In genomic region chr12:89129471-89129870, GRCh38 we compare ENCODE assay signal across 19 cellular contexts.
A peak's percentile ranks its signal among the peaks of the same experiment; 100 is the strongest.
DNase-seq lines count a peak whose midpoint lies in the region; ATAC-seq lines count a peak whose summit lies in the region.
"Had no signal": no experiment of that assay in that cellular context is flagged by ENCODE, and none has a peak within 500 bp of the region (broad histone marks: within the 10 kb centered on the region; RNA-seq: fewer than 3 reads in every experiment).

No MANE protein-coding gene starts in this region.

- no peak overlapping the region for H3K27ac Mint-ChIP-seq in activated T-cell treated with anti-CD3 and anti-CD28 coated beads, Interleukin-2, amount 50 U/mL, for 72 hours
- peak overlapping the region; percentile 3 for H3K27ac Mint-ChIP-seq in T-helper 2 cell treated with Interferon-gamma antibody and Interleukin-4, amounts not matched to agents 5 μg/mL and 100 μg/mL, for 36 hours
- H3K27ac Mint-ChIP-seq: activated B cell treated with CpG ODN at 0.5 μM for 24 hours; CD4-positive, CD25-positive, alpha-beta regulatory T cell; natural killer cell treated with Interleukin-12 subunit alpha and Interleukin-12 subunit beta and Interleukin-15 and Interleukin-18, amount 100 ng/mL, for 72 hours; stimulated activated naive CD8-positive, alpha-beta T cell treated with anti-CD3 and anti-CD28 coated beads, Interleukin-15, Interleukin-2, amounts not matched to agents 100 ng/mL and 50 ng/mL, for 24 hours had no signal

- peaks cover 2 to 5% of the 10 kb centered on the region in 2 donors for H3K36me3 Mint-ChIP-seq in activated T-cell treated with anti-CD3 and anti-CD28 coated beads, Interleukin-2, amount 50 U/mL, for 72 hours (ENCODE audit: insufficient read depth in 2 of 2)
- H3K36me3 Mint-ChIP-seq in T-helper 2 cell treated with Interferon-gamma antibody and Interleukin-4, amounts not matched to agents 5 μg/mL and 100 μg/mL, for 36 hours (ENCODE audit: low read depth): peaks cover 10% of the 10 kb centered on the region
- H3K36me3 Mint-ChIP-seq: CD4-positive, CD25-positive, alpha-beta regulatory T cell; natural killer cell treated with Interleukin-12 subunit alpha and Interleukin-12 subunit beta and Interleukin-15 and Interleukin-18, amount 100 ng/mL, for 72 hours had no signal

- DNase-seq in DMS 273 (lab: John Stamatoyannopoulos, UW; ENCODE audit: unreplicated experiment) (peak; percentile 21), DMS 273 treated with DMSO at 0.1 percent for 48 hours (lab: John Stamatoyannopoulos, UW) (no peak), activated T-cell treated with anti-CD3 and anti-CD28 coated beads for 4 hours (no peak), putamen (ENCODE audit: low spot score) (peak; percentile 19)
- DNase-seq in activated T-cell treated with anti-CD3 and anti-CD28 coated beads, Interleukin-2, amount 50 U/mL, for 72 hours: no peak
- no peak for DNase-seq in T-helper 2 cell treated with Interferon-gamma antibody and Interleukin-4, amounts not matched to agents 5 μg/mL and 100 μg/mL, for 36 hours (ENCODE audit: low spot score)
- DNase-seq: activated B cell treated with CpG ODN at 0.5 μM for 24 hours; body of pancreas; NK-92 treated with Interleukin-12 subunit alpha and Interleukin-12 subunit beta, amount 100 ng/mL, for 24 hours; ovary; PC-9; right cardiac atrium; SHP77 treated with DMSO at 0.1 percent for 48 hours; thyroid gland had no signal

- peaks cover 16% of the 10 kb centered on the region for H3K4me1 Mint-ChIP-seq in activated T-cell treated with anti-CD3 and anti-CD28 coated beads, Interleukin-2, amount 50 U/mL, for 72 hours (ENCODE audit: low read depth)
- peaks cover 1% of the 10 kb centered on the region for H3K4me1 Mint-ChIP-seq in T-helper 2 cell treated with Interferon-gamma antibody and Interleukin-4, amounts not matched to agents 5 μg/mL and 100 μg/mL, for 36 hours (ENCODE audit: low read depth)
- H3K4me1 Mint-ChIP-seq: CD4-positive, CD25-positive, alpha-beta regulatory T cell had no signal

- H3K9me3 Mint-ChIP-seq in activated T-cell treated with anti-CD3 and anti-CD28 coated beads, Interleukin-2, amount 50 U/mL, for 72 hours: peaks cover 0 to 6% of the 10 kb centered on the region in 2 donors
- H3K9me3 Mint-ChIP-seq in T-helper 2 cell treated with Interferon-gamma antibody and Interleukin-4, amounts not matched to agents 5 μg/mL and 100 μg/mL, for 36 hours: peaks cover 8% of the 10 kb centered on the region
- H3K9me3 Mint-ChIP-seq: activated B cell treated with CpG ODN at 0.5 μM for 24 hours; CD4-positive, CD25-positive, alpha-beta regulatory T cell had no signal

- peak; percentile 36 to 88 for ATAC-seq in activated T-cell treated with anti-CD3 and anti-CD28 coated beads, Interleukin-2, amount 50 U/mL, for 72 hours (replicated peaks in 1 of 2)
- ATAC-seq in HG02623 (IDR thresholded peaks at IDR 0.05; ENCODE audit: unreplicated experiment) (no peak), HG03460 (IDR thresholded peaks at IDR 0.05; ENCODE audit: unreplicated experiment) (no peak)
- ATAC-seq: body of pancreas, right cardiac atrium had no signal

- no peak overlapping the region for H3K4me3 Mint-ChIP-seq in activated T-cell treated with anti-CD3 and anti-CD28 coated beads, Interleukin-2, amount 50 U/mL, for 72 hours
- H3K4me3 Mint-ChIP-seq in T-helper 2 cell treated with Interferon-gamma antibody and Interleukin-4, amounts not matched to agents 5 μg/mL and 100 μg/mL, for 36 hours: no peak overlapping the region
- H3K4me3 Mint-ChIP-seq: activated B cell treated with CpG ODN at 0.5 μM for 24 hours; CD4-positive, CD25-positive, alpha-beta regulatory T cell; natural killer cell treated with Interleukin-12 subunit alpha and Interleukin-12 subunit beta and Interleukin-15 and Interleukin-18, amount 100 ng/mL, for 72 hours; stimulated activated naive CD8-positive, alpha-beta T cell treated with anti-CD3 and anti-CD28 coated beads, Interleukin-15, Interleukin-2, amounts not matched to agents 100 ng/mL and 50 ng/mL, for 24 hours had no signal

- no peaks in the 10 kb centered on the region for H3K27me3 Mint-ChIP-seq in activated T-cell treated with anti-CD3 and anti-CD28 coated beads, Interleukin-2, amount 50 U/mL, for 72 hours (ENCODE audit: low read depth)
- H3K27me3 Mint-ChIP-seq in T-helper 2 cell treated with Interferon-gamma antibody and Interleukin-4, amounts not matched to agents 5 μg/mL and 100 μg/mL, for 36 hours (ENCODE audit: low read depth): no peaks in the 10 kb centered on the region
- H3K27me3 Mint-ChIP-seq: activated B cell treated with CpG ODN at 0.5 μM for 24 hours; CD4-positive, CD25-positive, alpha-beta regulatory T cell had no signal

Comparison
In these comparisons a context has a peak if more than half of its experiments do, and no peak if none do; other contexts are left out.
1. DNase-seq: peak in DMS 273 (single experiment) and putamen (single experiment); none in DMS 273 treated with DMSO at 0.1 percent for 48 hours (single experiment), activated T-cell treated with anti-CD3 and anti-CD28 coated beads, Interleukin-2, amount 50 U/mL, for 72 hours (0 of 2), activated T-cell treated with anti-CD3 and anti-CD28 coated beads for 4 hours (single experiment) and T-helper 2 cell treated with Interferon-gamma antibody and Interleukin-4, amounts not matched to agents 5 μg/mL and 100 μg/mL, for 36 hours (single experiment).
2. ATAC-seq: peak in activated T-cell treated with anti-CD3 and anti-CD28 coated beads, Interleukin-2, amount 50 U/mL, for 72 hours (2 of 2); none in HG02623 (single experiment) and HG03460 (single experiment).